ENCODE assay signal across 20 cellular contexts in genomic region chr13:93715866-93716265, GRCh38.
"Had no signal": no experiment of that assay in that cellular context is flagged by ENCODE, and none has a peak within 500 bp of the region (broad histone marks: within the 10 kb centered on the region; RNA-seq: fewer than 3 reads in every experiment).

No MANE protein-coding gene starts in this region.

- H3K27ac ChIP-seq: cardiac muscle cell, left ventricle myocardium inferior, right atrium auricular region, tibial artery had no signal

- H3K36me3 ChIP-seq: cardiac muscle cell, left ventricle myocardium inferior, right atrium auricular region, tibial artery had no signal

- DNase-seq: activated CD4-positive, alpha-beta T cell treated with anti-CD3 and anti-CD28 coated beads for 36 hours; activated CD4-positive, alpha-beta T cell treated with anti-CD3 and anti-CD28 coated beads, Interleukin-2, amount 50 U/mL, for 4 hours; activated CD8-positive, alpha-beta memory T cell treated with anti-CD3 and anti-CD28 coated beads for 24 hours; activated CD8-positive, alpha-beta memory T cell treated with anti-CD3 and anti-CD28 coated beads, Interleukin-2, amount 50 U/mL, for 4 hours; activated naive CD4-positive, alpha-beta T cell treated with anti-CD3 and anti-CD28 coated beads for 36 hours; activated naive CD8-positive, alpha-beta T cell treated with anti-CD3 and anti-CD28 coated beads, Interleukin-2, amount 10 ng/mL, durations not matched to agents 7 days and 5 days; activated T-cell treated with anti-CD3 and anti-CD28 coated beads, Interleukin-2, amount 50 U/mL, for 4 hours; dermis blood vessel endothelial cell; effector CD8-positive, alpha-beta T cell; hippocampal formation; left ventricle myocardium inferior; midbrain; natural killer cell; stimulated activated CD4-positive, alpha-beta T cell treated with anti-CD3 and anti-CD28 coated beads, Interleukin-4, amount 100 ng/mL, for 4 hours; stimulated activated naive CD8-positive, alpha-beta T cell treated with anti-CD3 and anti-CD28 coated beads, Interleukin-15, amount 100 ng/mL, for 72 hours; T-helper 1 cell; tibial artery had no signal

- H3K4me3 ChIP-seq: cardiac muscle cell, left ventricle myocardium inferior, right atrium auricular region, tibial artery had no signal

- H3K27me3 ChIP-seq: cardiac muscle cell, right atrium auricular region, tibial artery had no signal

- ATAC-seq: activated CD4-positive, alpha-beta T cell treated with anti-CD3 and anti-CD28 coated beads for 36 hours; natural killer cell; stimulated activated naive CD8-positive, alpha-beta T cell treated with anti-CD3 and anti-CD28 coated beads, Interleukin-15, amount 100 ng/mL, for 72 hours; WTC11 had no signal

- H3K4me1 ChIP-seq: left ventricle myocardium inferior, right atrium auricular region, tibial artery had no signal
